ENCODE assay signal across 1 cellular context in the genomic region with DNA sequence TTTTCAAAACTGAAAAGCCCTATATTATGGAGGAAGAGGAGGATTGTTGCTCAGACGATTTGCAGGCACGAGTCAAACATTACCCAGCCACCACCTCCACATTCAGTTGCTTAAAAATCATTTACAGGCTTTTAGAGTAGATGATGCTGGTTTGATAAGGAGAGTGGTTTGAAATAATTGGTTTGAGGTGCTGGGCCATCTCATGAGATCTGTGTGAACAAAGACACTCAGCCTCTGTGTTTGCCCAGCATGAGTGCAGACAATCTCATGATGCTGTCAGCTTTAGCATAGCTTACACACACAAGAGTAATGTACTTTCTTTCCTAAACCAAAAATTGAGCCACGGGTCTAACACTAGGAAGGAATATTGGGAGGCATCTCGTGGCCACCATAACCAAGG.
TF ChIP-seq lines count a peak whose summit lies in the region.

No MANE protein-coding gene starts in this region.

TF ChIP-seq in K562, 482 proteins besides CTCF, POLR2A, EP300 and RAD21:
- TF ChIP-seq, protein P1, sequence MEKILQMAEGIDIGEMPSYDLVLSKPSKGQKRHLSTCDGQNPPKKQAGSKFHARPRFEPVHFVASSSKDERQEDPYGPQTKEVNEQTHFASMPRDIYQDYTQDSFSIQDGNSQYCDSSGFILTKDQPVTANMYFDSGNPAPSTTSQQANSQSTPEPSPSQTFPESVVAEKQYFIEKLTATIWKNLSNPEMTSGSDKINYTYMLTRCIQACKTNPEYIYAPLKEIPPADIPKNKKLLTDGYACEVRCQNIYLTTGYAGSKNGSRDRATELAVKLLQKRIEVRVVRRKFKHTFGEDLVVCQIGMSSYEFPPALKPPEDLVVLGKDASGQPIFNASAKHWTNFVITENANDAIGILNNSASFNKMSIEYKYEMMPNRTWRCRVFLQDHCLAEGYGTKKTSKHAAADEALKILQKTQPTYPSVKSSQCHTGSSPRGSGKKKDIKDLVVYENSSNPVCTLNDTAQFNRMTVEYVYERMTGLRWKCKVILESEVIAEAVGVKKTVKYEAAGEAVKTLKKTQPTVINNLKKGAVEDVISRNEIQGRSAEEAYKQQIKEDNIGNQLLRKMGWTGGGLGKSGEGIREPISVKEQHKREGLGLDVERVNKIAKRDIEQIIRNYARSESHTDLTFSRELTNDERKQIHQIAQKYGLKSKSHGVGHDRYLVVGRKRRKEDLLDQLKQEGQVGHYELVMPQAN (IDR thresholded peaks at IDR 0.05; ENCODE audit: borderline replicate concordance): no peak
- TF ChIP-seq, protein P2, sequence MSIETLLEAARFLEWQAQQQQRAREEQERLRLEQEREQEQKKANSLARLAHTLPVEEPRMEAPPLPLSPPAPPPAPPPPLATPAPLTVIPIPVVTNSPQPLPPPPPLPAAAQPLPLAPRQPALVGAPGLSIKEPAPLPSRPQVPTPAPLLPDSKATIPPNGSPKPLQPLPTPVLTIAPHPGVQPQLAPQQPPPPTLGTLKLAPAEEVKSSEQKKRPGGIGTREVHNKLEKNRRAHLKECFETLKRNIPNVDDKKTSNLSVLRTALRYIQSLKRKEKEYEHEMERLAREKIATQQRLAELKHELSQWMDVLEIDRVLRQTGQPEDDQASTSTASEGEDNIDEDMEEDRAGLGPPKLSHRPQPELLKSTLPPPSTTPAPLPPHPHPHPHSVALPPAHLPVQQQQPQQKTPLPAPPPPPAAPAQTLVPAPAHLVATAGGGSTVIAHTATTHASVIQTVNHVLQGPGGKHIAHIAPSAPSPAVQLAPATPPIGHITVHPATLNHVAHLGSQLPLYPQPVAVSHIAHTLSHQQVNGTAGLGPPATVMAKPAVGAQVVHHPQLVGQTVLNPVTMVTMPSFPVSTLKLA (conservative IDR thresholded peaks at IDR 0.05): no peak
- no peak for TF ChIP-seq GABPB2 (CRISPR knock-in tag; conservative IDR thresholded peaks at IDR 0.05)
- no peak for TF ChIP-seq RUNX1 (IDR thresholded peaks at IDR 0.05; ENCODE audit: low read depth)
- no peak for TF ChIP-seq HEY1 (CRISPR knock-in tag; IDR thresholded peaks at IDR 0.05; ENCODE audit: borderline replicate concordance)
- TF ChIP-seq, protein P3, sequence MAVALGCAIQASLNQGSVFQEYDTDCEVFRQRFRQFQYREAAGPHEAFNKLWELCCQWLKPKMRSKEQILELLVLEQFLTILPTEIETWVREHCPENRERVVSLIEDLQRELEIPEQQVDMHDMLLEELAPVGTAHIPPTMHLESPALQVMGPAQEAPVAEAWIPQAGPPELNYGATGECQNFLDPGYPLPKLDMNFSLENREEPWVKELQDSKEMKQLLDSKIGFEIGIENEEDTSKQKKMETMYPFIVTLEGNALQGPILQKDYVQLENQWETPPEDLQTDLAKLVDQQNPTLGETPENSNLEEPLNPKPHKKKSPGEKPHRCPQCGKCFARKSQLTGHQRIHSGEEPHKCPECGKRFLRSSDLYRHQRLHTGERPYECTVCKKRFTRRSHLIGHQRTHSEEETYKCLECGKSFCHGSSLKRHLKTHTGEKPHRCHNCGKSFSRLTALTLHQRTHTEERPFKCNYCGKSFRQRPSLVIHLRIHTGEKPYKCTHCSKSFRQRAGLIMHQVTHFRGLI (CRISPR knock-in tag; IDR thresholded peaks at IDR 0.05): no peak
- no peak for TF ChIP-seq ZNF586 (CRISPR knock-in tag; conservative IDR thresholded peaks at IDR 0.05)
